In genomic region chr1:87084247-87084836, GRCh38 we compare ENCODE assay signal across 8 cellular contexts.
DNase-seq lines count a peak whose midpoint lies in the region; ATAC-seq, FAIRE-seq and TF ChIP-seq lines count a peak whose summit lies in the region.

No MANE protein-coding gene starts in this region.

- ATAC-seq in HG03460 (IDR thresholded peaks at IDR 0.05; ENCODE audit: unreplicated experiment) (peak; percentile 67), PC-3 (peak; percentile 45), pancreas (peak in 3 of 4 donors; percentile 53 to 74 (median 74)), HG02763 (IDR thresholded peaks at IDR 0.05; ENCODE audit: unreplicated experiment) (no peak), GM18873 (IDR thresholded peaks at IDR 0.05; ENCODE audit: low FRiP score, unreplicated experiment) (no peak)

- no peak overlapping the region for H3K4me2 ChIP-seq in PC-3 (ENCODE audit: low read length)

- BruUV-seq in PC-3 (replicated peaks; lab: Mats Ljungman, UMichigan) = no TSS peak

- 24 to 38% methylated on average over 3 of the region's 3 CpGs for WGBS in pancreas, 2 donors

- intact Hi-C loops in PC-3 (cut with micrococcal nuclease) (loop anchor here (1.0 to 5.0 kb wide), 4 partner anchors 20 to 251 kb away; no protein-coding TSS in a partner anchor), pancreas (cut with DNase I) (loop anchor here in 1 of 3 donors (10.0 kb wide), 1 partner anchor 250 kb away; no protein-coding TSS in a partner anchor)

- no peak overlapping the region for H2AFZ ChIP-seq in PC-3 (ENCODE audit: low read length)

- peak; percentile 51 for TF ChIP-seq CTCF in PC-3 (conservative IDR thresholded peaks at IDR 0.05; ENCODE audit: low read depth, low read length)
- no peak for TF ChIP-seq CTCF in epithelial cell of esophagus (IDR thresholded peaks at IDR 0.05; ENCODE audit: insufficient read depth, low read depth, low read length, missing control alignments)
- TF ChIP-seq CTCF in pancreas (IDR thresholded peaks at IDR 0.05) = peak in 3 of 4 donors; percentile 37 to 56 (median 45)

- H4K20me1 ChIP-seq in PC-3 (ENCODE audit: low read length) = no peaks in the 10 kb centered on the region

- no peaks in the 10 kb centered on the region for H3K27me3 ChIP-seq in PC-3 (ENCODE audit: low read length)
- no peaks in the 10 kb centered on the region for H3K27me3 ChIP-seq in pancreas

- H3K79me2 ChIP-seq in PC-3 (ENCODE audit: low read length) = no peaks in the 10 kb centered on the region

- CTCF ChIA-PET in PC-3 (lab: Charles Lee) = no interaction called here

- H3K9ac ChIP-seq in PC-3 (ENCODE audit: low read length) = no peak overlapping the region

- H3F3A ChIP-seq in PC-3 (ENCODE audit: low read length, unreplicated experiment) = no peaks in the 10 kb centered on the region

- H3K4me3 ChIP-seq in PC-3 (ENCODE audit: low read length) (no peak overlapping the region), epithelial cell of esophagus (ENCODE audit: low read length) (no peak overlapping the region), pancreas (no peak overlapping the region)

- DNase-seq in DMS53 (lab: John Stamatoyannopoulos, UW) (peak; percentile 78), PC-3 (peak; percentile 71), epithelial cell of esophagus (ENCODE audit: low read depth) (peak; percentile 39), pancreas (no peak), Ammon's horn (ENCODE audit: low spot score) (no peak)

- no peaks in the 10 kb centered on the region for H3K36me3 ChIP-seq in PC-3 (ENCODE audit: low read depth, low read length)
- H3K36me3 ChIP-seq in pancreas = no peaks in the 10 kb centered on the region

- H3K9me3 ChIP-seq in PC-3 (ENCODE audit: low read length) (no peaks in the 10 kb centered on the region), pancreas (no peaks in the 10 kb centered on the region)

- peak; percentile 68 for FAIRE-seq in pancreas (lab: Jason Lieb, UNC)

- H3K9me2 ChIP-seq in PC-3 (replicated peaks; ENCODE audit: low read length) = no peaks in the 10 kb centered on the region

- POLR2A ChIA-PET in PC-3 (lab: Charles Lee; ENCODE audit: unreplicated experiment) = no interaction called here

- no peak overlapping the region for H3K27ac ChIP-seq in PC-3 (ENCODE audit: low read length)
- H3K27ac ChIP-seq in pancreas = no peak overlapping the region

- peaks cover 7% of the 10 kb centered on the region for H3K4me1 ChIP-seq in PC-3 (ENCODE audit: insufficient read depth, low read length)
- H3K4me1 ChIP-seq in pancreas = no peaks in the 10 kb centered on the region

Comparison
In these comparisons a context has a peak if more than half of its experiments do, and no peak if none do; other contexts are left out.
1. DNase-seq: peak in DMS53 (single experiment), PC-3 (single experiment) and epithelial cell of esophagus (single experiment); none in pancreas (0 of 6) and Ammon's horn (single experiment).
2. ATAC-seq: peak in HG03460 (single experiment), PC-3 (single experiment) and pancreas (3 of 4); none in HG02763 (single experiment) and GM18873 (single experiment).